Comparison of ENCODE assay signal across 8 cellular contexts in genomic region chrX:34656842-34657780, GRCh38. TPM values are rescaled to one million over a fixed set of nuclear protein-coding genes. Genes with fewer than 3 reads are reported as not detected.
DNase-seq lines count a peak whose midpoint lies in the region; ATAC-seq and TF ChIP-seq lines count a peak whose summit lies in the region.

TSS of gene TMEM47 (minus strand) at chrX:34657285. CDS start at chrX:34657029, 256 bp downstream.

- peak within 1 kb of the TSS; percentile 79 for H3K4me2 ChIP-seq in SK-N-SH

- H3K27me3 Mint-ChIP-seq in activated T-cell treated with anti-CD3 and anti-CD28 coated beads, Interleukin-2, amount 50 U/mL, for 24 hours: peaks cover 49% of the 10 kb centered on the region

- no peak within 1 kb of the TSS for H3K9ac ChIP-seq in SK-N-SH

- H3K9me2 ChIP-seq in SK-N-SH: no peaks in the 10 kb centered on the region

- no peaks in the 10 kb centered on the region for H4K20me1 ChIP-seq in SK-N-SH (ENCODE audit: insufficient read depth)

- H3K36me3 ChIP-seq in SK-N-SH (replicated peaks in 1 of 2; ENCODE audit: control insufficient read depth in 1 of 2, insufficient read depth in 2 of 2, low read length in 1 of 2) (no peaks in the 10 kb centered on the region), muscle layer of duodenum (ENCODE audit: control insufficient read depth in 1 of 2, insufficient read depth in 2 of 2, low read length in 2 of 2) (no peaks in the 10 kb centered on the region)

- 3% methylated on average over 9 of the region's 103 CpGs for WGBS in SK-N-SH (ENCODE audit: low lambda C conversion rate)

- H3K79me2 ChIP-seq in SK-N-SH (ENCODE audit: insufficient read depth): no peaks in the 10 kb centered on the region

- peak within 1 kb of the TSS; percentile 73 for H3K27ac ChIP-seq in C4-2B
- no peak within 1 kb of the TSS for H3K27ac ChIP-seq in SK-N-SH (ENCODE audit: low read depth in 2 of 2, low read length in 1 of 2)
- H3K27ac ChIP-seq in muscle layer of duodenum (ENCODE audit: low read length): peak within 1 kb of the TSS; percentile 75

- H3K4me3 ChIP-seq in SK-N-SH (ENCODE audit: low read depth in 2 of 2, low read length in 1 of 2) (peak within 1 kb of the TSS; percentile 32 to 56), muscle layer of duodenum (ENCODE audit: low read depth in 1 of 2, low read length in 2 of 2) (peak within 1 kb of the TSS; percentile 65 to 70)

- DNase-seq in HS-5 (ENCODE audit: low read depth) (peak; percentile 37), SK-N-SH (peak; percentile 75), fibroblast of gingiva (ENCODE audit: low read depth) (peak; percentile 84), kidney glomerular epithelial cell (lab: John Stamatoyannopoulos, UW) (no peak)
- no peak for DNase-seq in activated T-cell treated with anti-CD3 and anti-CD28 coated beads, Interleukin-2, amount 50 U/mL, for 24 hours

- POLR2A ChIA-PET in SK-N-SH (lab: Yijun Ruan, JAX): no interaction called here

- H3K27me3 ChIP-seq in SK-N-SH (ENCODE audit: insufficient read depth) (peaks cover 38% of the 10 kb centered on the region), muscle layer of duodenum (ENCODE audit: low read depth, low read length) (no peaks in the 10 kb centered on the region)

- H3F3A ChIP-seq in SK-N-SH (replicated peaks; ENCODE audit: insufficient read depth): no peaks in the 10 kb centered on the region

- no peak for TF ChIP-seq RAD21 in SK-N-SH (IDR thresholded peaks at IDR 0.05; ENCODE audit: low read length)

- no peak within 1 kb of the TSS for H3K4me3 Mint-ChIP-seq in activated T-cell treated with anti-CD3 and anti-CD28 coated beads, Interleukin-2, amount 50 U/mL, for 24 hours

- no peak for ATAC-seq in GM18868 (IDR thresholded peaks at IDR 0.05; ENCODE audit: unreplicated experiment)

- peaks cover 3% of the 10 kb centered on the region for H3K4me1 Mint-ChIP-seq in activated T-cell treated with anti-CD3 and anti-CD28 coated beads, Interleukin-2, amount 50 U/mL, for 24 hours (ENCODE audit: low read depth)

- peaks cover 0 to 6% of the 10 kb centered on the region in 2 experiments; a peak in 2 of 4 replicates for H3K4me1 ChIP-seq in SK-N-SH (ENCODE audit: control insufficient read depth in 1 of 2, insufficient read depth in 2 of 2, low read depth in 1 of 2, low read length in 1 of 2)
- H3K4me1 ChIP-seq in muscle layer of duodenum (ENCODE audit: control insufficient read depth in 1 of 2, insufficient read depth in 2 of 2, low read length in 2 of 2): peaks cover 0 to 6% of the 10 kb centered on the region in 2 donors

- CTCF ChIA-PET in SK-N-SH (lab: Yijun Ruan, JAX): interaction anchor here (2.1 kb wide), 1 partner anchor 19 kb away, joined by 8 read pairs; no protein-coding TSS in a partner anchor

- no peaks in the 10 kb centered on the region for H3K36me3 Mint-ChIP-seq in activated T-cell treated with anti-CD3 and anti-CD28 coated beads, Interleukin-2, amount 50 U/mL, for 24 hours (ENCODE audit: low read depth)

- TF ChIP-seq CTCF in C4-2B (conservative IDR thresholded peaks at IDR 0.05): peak; percentile 12; the same call in 1 of the 2 replicates
- no peak for TF ChIP-seq CTCF in SK-N-SH (IDR thresholded peaks at IDR 0.05)

- H3K9me3 Mint-ChIP-seq in activated T-cell treated with anti-CD3 and anti-CD28 coated beads, Interleukin-2, amount 50 U/mL, for 24 hours: peaks cover 6% of the 10 kb centered on the region

- no peak within 1 kb of the TSS for H3K27ac Mint-ChIP-seq in activated T-cell treated with anti-CD3 and anti-CD28 coated beads, Interleukin-2, amount 50 U/mL, for 24 hours

- H3K9me3 ChIP-seq in SK-N-SH: no peaks in the 10 kb centered on the region
- no peaks in the 10 kb centered on the region for H3K9me3 ChIP-seq in muscle layer of duodenum (ENCODE audit: control insufficient read depth in 1 of 2, low read length in 2 of 2)

- peak within 1 kb of the TSS; percentile 59 for H2AFZ ChIP-seq in SK-N-SH (ENCODE audit: low read depth)

- no peak for TF ChIP-seq EP300 in SK-N-SH (IDR thresholded peaks at IDR 0.05; ENCODE audit: borderline replicate concordance in 1 of 2, low read depth in 1 of 2, low read length in 1 of 2)

TF ChIP-seq in SK-N-SH, 30 proteins besides CTCF, POLR2A, EP300 and RAD21:
- TF ChIP-seq SIN3A (IDR thresholded peaks at IDR 0.05; ENCODE audit: borderline replicate concordance, low read depth, low read length) (no peak), CHD2 (IDR thresholded peaks at IDR 0.05; ENCODE audit: low read length, partially characterized antibody) (no peak), NFIC (IDR thresholded peaks at IDR 0.05; ENCODE audit: borderline replicate concordance) (no peak), TCF12 (IDR thresholded peaks at IDR 0.05) (no peak), MXI1 (IDR thresholded peaks at IDR 0.05; ENCODE audit: low read depth, low read length) (no peak), GATA2 (CRISPR knock-in tag; IDR thresholded peaks at IDR 0.05) (no peak), FOXM1 (IDR thresholded peaks at IDR 0.05; ENCODE audit: low read depth) (no peak), YY1 (IDR thresholded peaks at IDR 0.05; ENCODE audit: low read depth) (no peak), JUND (IDR thresholded peaks at IDR 0.05) (no peak), GABPA (IDR thresholded peaks at IDR 0.05; ENCODE audit: low read depth) (no peak), MEF2A (IDR thresholded peaks at IDR 0.05; ENCODE audit: borderline replicate concordance, low read depth) (no peak), EZH2phosphoT487 (IDR thresholded peaks at IDR 0.05; ENCODE audit: borderline replicate concordance, low read depth) (no peak), FOXJ3 (CRISPR knock-in tag; IDR thresholded peaks at IDR 0.05) (no peak), POLR2AphosphoS5 (IDR thresholded peaks at IDR 0.05; ENCODE audit: low read depth, low read length) (no peak), RXRA (IDR thresholded peaks at IDR 0.05; ENCODE audit: borderline replicate concordance, low read depth) (no peak), MAX (IDR thresholded peaks at IDR 0.05; ENCODE audit: low read depth) (no peak)
- TF ChIP-seq, protein P1, sequence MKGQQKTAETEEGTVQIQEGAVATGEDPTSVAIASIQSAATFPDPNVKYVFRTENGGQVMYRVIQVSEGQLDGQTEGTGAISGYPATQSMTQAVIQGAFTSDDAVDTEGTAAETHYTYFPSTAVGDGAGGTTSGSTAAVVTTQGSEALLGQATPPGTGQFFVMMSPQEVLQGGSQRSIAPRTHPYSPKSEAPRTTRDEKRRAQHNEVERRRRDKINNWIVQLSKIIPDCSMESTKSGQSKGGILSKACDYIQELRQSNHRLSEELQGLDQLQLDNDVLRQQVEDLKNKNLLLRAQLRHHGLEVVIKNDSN (IDR thresholded peaks at IDR 0.05; ENCODE audit: borderline replicate concordance, low read depth): no peak; the same call in 1 of the 2 replicates

RNA-seq across cellular contexts. Expression of gene TMEM47, which starts in this region (rescaled TPM):
- 0.02 TPM in 2 replicates for polyA plus RNA-seq in SK-N-SH (2012; rRNA removed)
- polyA plus RNA-seq in SK-N-SH (2012; cell fraction: cytosol; rRNA removed): 0.01 and 0.04 TPM in 2 replicates
- polyA plus RNA-seq in SK-N-SH (2012; cell fraction: nucleus; rRNA removed): not detected in 2 replicates

Comparison
In these comparisons a context has a peak if more than half of its experiments do, and no peak if none do; other contexts are left out.
1. Peak in DNase-seq, H3K4me3 ChIP-seq and H3K4me2 ChIP-seq in SK-N-SH; RNA of the gene not detected or under 1 TPM.
2. H3K27ac ChIP-seq: peak in C4-2B (single experiment) and muscle layer of duodenum (single experiment); none in SK-N-SH (0 of 2).
3. DNase-seq: peak in HS-5 (single experiment) and fibroblast of gingiva (single experiment); none in kidney glomerular epithelial cell (single experiment) and activated T-cell treated with anti-CD3 and anti-CD28 coated beads, Interleukin-2, amount 50 U/mL, for 24 hours (single experiment).